Comparison of ENCODE assay signal across 8 cellular contexts in genomic region chr7:151086802-151087246, GRCh38. TPM values are rescaled to one million over a fixed set of nuclear protein-coding genes. Genes with fewer than 3 reads are reported as not detected.
DNase-seq lines count a peak whose midpoint lies in the region; ATAC-seq and TF ChIP-seq lines count a peak whose summit lies in the region.

No MANE protein-coding gene starts in this region.

- H4K20me1 ChIP-seq in BLaER1 (peaks cover 58% of the 10 kb centered on the region), HCT116 (ENCODE audit: insufficient read depth) (no peaks in the 10 kb centered on the region; the same call in 1 of the 2 replicates)

- H2AFZ ChIP-seq in HCT116 (ENCODE audit: low read depth, low read length, poor library complexity, severe bottlenecking), result no peak overlapping the region

- TF ChIP-seq CTCF in HCT116 (IDR thresholded peaks at IDR 0.05 in 2 of 3, conservative IDR thresholded peaks at IDR 0.05 in 1 of 3; ENCODE audit: borderline replicate concordance in 1 of 3, insufficient read depth in 1 of 3, low read depth in 2 of 3, low read length in 2 of 3) (no peak), retinal pigment epithelial cell (conservative IDR thresholded peaks at IDR 0.05; ENCODE audit: low read depth, low read length) (no peak)

- peak overlapping the region; percentile 83 for H3K9ac ChIP-seq in BLaER1
- peak overlapping the region; percentile 94 for H3K9ac ChIP-seq in HCT116 (ENCODE audit: low read length)

- no peak for TF ChIP-seq POLR2A in HCT116 (IDR thresholded peaks at IDR 0.05; ENCODE audit: borderline replicate concordance, extremely low read depth, insufficient read depth, insufficient read length)

- H3K27me3 ChIP-seq in BLaER1 (peaks cover 53% of the 10 kb centered on the region), HCT116 (ENCODE audit: insufficient read depth, low read length) (no peaks in the 10 kb centered on the region)

- H3K4me3 ChIP-seq in BLaER1 (peak overlapping the region; percentile 74), HCT116 (replicated peaks in 1 of 2; ENCODE audit: low read depth in 1 of 2, low read length in 2 of 2) (peak overlapping the region; percentile 90 to 98), retinal pigment epithelial cell (ENCODE audit: low read length) (peak overlapping the region; percentile 79)

- H3K9me3 ChIP-seq in BLaER1 (no peaks in the 10 kb centered on the region), HCT116 (ENCODE audit: control insufficient read depth in 1 of 2, insufficient read depth in 1 of 2, low read depth in 1 of 2, low read length in 2 of 2) (no peaks in the 10 kb centered on the region)

- H3K79me2 ChIP-seq in HCT116 (ENCODE audit: insufficient read depth, low read length), result peaks cover 65% of the 10 kb centered on the region

- peaks cover 72% of the 10 kb centered on the region for H3K4me1 ChIP-seq in BLaER1
- H3K4me1 ChIP-seq in HCT116 (ENCODE audit: control insufficient read depth in 1 of 2, insufficient read depth in 2 of 2, low read length in 2 of 2), result peaks cover 23 to 43% of the 10 kb centered on the region in 2 experiments

- peak overlapping the region; percentile 74 for H3K27ac ChIP-seq in BLaER1
- H3K27ac ChIP-seq in HCT116 (ENCODE audit: low read depth, low read length), result peak overlapping the region; percentile 90

- POLR2A ChIA-PET in HCT116 (lab: Charles Lee), result no interaction called here

- H3K4me2 ChIP-seq in BLaER1 (peak overlapping the region; percentile 98), HCT116 (ENCODE audit: low read length) (peak overlapping the region; percentile 93)

- H3K36me3 ChIP-seq in BLaER1, result peaks cover 5% of the 10 kb centered on the region; the same call in 1 of the 2 replicates
- H3K36me3 ChIP-seq in HCT116 (ENCODE audit: control insufficient read depth in 1 of 2, insufficient read depth in 2 of 2, low read length in 2 of 2), result peaks cover 0 to 12% of the 10 kb centered on the region in 2 experiments; a peak in 1 of 4 replicates

- RAD21 ChIA-PET in HCT116 (lab: Charles Lee; ENCODE audit: low non-redundant PET in 1 of 2, low total read pairs in 2 of 2, uncharacterized antibody in 2 of 2, unreplicated experiment in 2 of 2), result interaction anchor here in 1 of 2 experiments (0.6 kb wide), 1 partner anchor 81 kb away, joined by 5 read pairs; no protein-coding TSS in a partner anchor

- no peak for TF ChIP-seq RAD21 in HCT116 (IDR thresholded peaks at IDR 0.05; ENCODE audit: low read depth)

- intact Hi-C loops in HCT116 (cut with micrococcal nuclease), result no loop called here

- DNase-seq in HCT116 (ENCODE audit: low read depth, low spot score) (no peak), glomerular visceral epithelial cell (ENCODE audit: extremely low spot score) (peak; percentile 31), retinal pigment epithelial cell (ENCODE audit: low read depth) (no peak), NCI-H1930 (lab: John Stamatoyannopoulos, UW) (no peak)
- DNase-seq in activated CD8-positive, alpha-beta memory T cell treated with anti-CD3 and anti-CD28 coated beads, Interleukin-2, amount 50 U/mL, for 48 hours, result peak; percentile 71

- ATAC-seq in HCT116 (no peak), GM21367 (IDR thresholded peaks at IDR 0.05; ENCODE audit: unreplicated experiment) (no peak), GM19035 (IDR thresholded peaks at IDR 0.05; ENCODE audit: unreplicated experiment) (no peak)

- H3K9me2 ChIP-seq in HCT116 (ENCODE audit: insufficient read depth), result no peaks in the 10 kb centered on the region

- BruUV-seq in HCT116 (replicated peaks; lab: Mats Ljungman, UMichigan), result no TSS peak

- CTCF ChIA-PET in HCT116 (lab: Charles Lee), result no interaction called here

TF ChIP-seq in HCT116, 20 proteins besides CTCF, POLR2A, EP300 and RAD21:
- TF ChIP-seq CEBPB (IDR thresholded peaks at IDR 0.05; ENCODE audit: low read depth), result no peak
- no peak for TF ChIP-seq CBX3 (IDR thresholded peaks at IDR 0.05; ENCODE audit: low read depth)
- TF ChIP-seq SP1 (IDR thresholded peaks at IDR 0.05; ENCODE audit: low read depth), result no peak
- no peak for TF ChIP-seq JUND (IDR thresholded peaks at IDR 0.05)
- no peak for TF ChIP-seq ZFX (IDR thresholded peaks at IDR 0.05)
- TF ChIP-seq ZBTB33 (IDR thresholded peaks at IDR 0.05; ENCODE audit: extremely low read depth, insufficient replicate concordance, low read length), result no peak
- no peak for TF ChIP-seq ELF1 (IDR thresholded peaks at IDR 0.05; ENCODE audit: borderline replicate concordance, low read depth)
- no peak for TF ChIP-seq SRF (IDR thresholded peaks at IDR 0.05; ENCODE audit: low read depth)
- TF ChIP-seq YY1 (IDR thresholded peaks at IDR 0.05; ENCODE audit: extremely low read depth, insufficient replicate concordance, low read depth, low read length), result no peak
- no peak for TF ChIP-seq POLR2AphosphoS5 (IDR thresholded peaks at IDR 0.05; ENCODE audit: low read depth, low read length)
- TF ChIP-seq TCF7L2 (IDR thresholded peaks at IDR 0.05; ENCODE audit: borderline replicate concordance, extremely low read depth, insufficient read depth, insufficient read length), result no peak
- no peak for TF ChIP-seq EGR1 (IDR thresholded peaks at IDR 0.05; ENCODE audit: low read depth)
- TF ChIP-seq MAX (IDR thresholded peaks at IDR 0.05), result no peak
- TF ChIP-seq EZH2 (IDR thresholded peaks at IDR 0.05), result no peak
- TF ChIP-seq ZNF274 (IDR thresholded peaks at IDR 0.05; ENCODE audit: low read depth, low read length), result no peak
- TF ChIP-seq EZH2phosphoT487 (IDR thresholded peaks at IDR 0.05; ENCODE audit: borderline replicate concordance), result no peak
- no peak for TF ChIP-seq REST (IDR thresholded peaks at IDR 0.05; ENCODE audit: low read depth)
- no peak for TF ChIP-seq SIN3A (IDR thresholded peaks at IDR 0.05; ENCODE audit: low read depth)
- TF ChIP-seq ATF3 (IDR thresholded peaks at IDR 0.05), result no peak
- TF ChIP-seq FOSL1 (IDR thresholded peaks at IDR 0.05; ENCODE audit: low read depth), result no peak

RNA-seq across cellular contexts. Expression of gene AGAP3, which starts 0.5 kb away (rescaled TPM):
- total RNA-seq in HCT116 (2021; ENCODE audit: unreplicated experiment), result 126 TPM
- polyA plus RNA-seq in HCT116 (2012), result 70.1 and 70.4 TPM in 2 replicates

RNA-seq across cellular contexts. Expression of gene TMUB1, which starts 3.5 kb away (rescaled TPM):
- total RNA-seq in HCT116 (2021; ENCODE audit: unreplicated experiment), result 75.8 TPM
- 71.5 and 73.7 TPM in 2 replicates for polyA plus RNA-seq in HCT116 (2012)

RNA-seq across cellular contexts. Expression of gene FASTK, which starts 6.2 kb away (rescaled TPM):
- 86.4 TPM for total RNA-seq in HCT116 (2021; ENCODE audit: unreplicated experiment)
- polyA plus RNA-seq in HCT116 (2012), result 77.9 and 78.4 TPM in 2 replicates

RNA-seq across cellular contexts. Expression of gene SLC4A2, which starts 27.4 kb away (rescaled TPM):
- total RNA-seq in HCT116 (2021; ENCODE audit: unreplicated experiment), result 240 TPM
- polyA plus RNA-seq in HCT116 (2012), result 195 and 199 TPM in 2 replicates

RNA-seq across cellular contexts. Expression of gene CDK5, which starts 29.1 kb away (rescaled TPM):
- 19.8 TPM for total RNA-seq in HCT116 (2021; ENCODE audit: unreplicated experiment)
- 20.4 and 20.9 TPM in 2 replicates for polyA plus RNA-seq in HCT116 (2012)

Comparison
In these comparisons a context has a peak if more than half of its experiments do, and no peak if none do; other contexts are left out.
1. DNase-seq: peak in activated CD8-positive, alpha-beta memory T cell treated with anti-CD3 and anti-CD28 coated beads, Interleukin-2, amount 50 U/mL, for 48 hours (single experiment) and glomerular visceral epithelial cell (single experiment); none in HCT116 (single experiment), retinal pigment epithelial cell (single experiment) and NCI-H1930 (0 of 2).
2. Peak in every context shown above with its lines, with median percentiles within 50 percentile points of each other: H3K4me3 ChIP-seq.